ENCODE assay signal across 1 cellular context in the genomic region with DNA sequence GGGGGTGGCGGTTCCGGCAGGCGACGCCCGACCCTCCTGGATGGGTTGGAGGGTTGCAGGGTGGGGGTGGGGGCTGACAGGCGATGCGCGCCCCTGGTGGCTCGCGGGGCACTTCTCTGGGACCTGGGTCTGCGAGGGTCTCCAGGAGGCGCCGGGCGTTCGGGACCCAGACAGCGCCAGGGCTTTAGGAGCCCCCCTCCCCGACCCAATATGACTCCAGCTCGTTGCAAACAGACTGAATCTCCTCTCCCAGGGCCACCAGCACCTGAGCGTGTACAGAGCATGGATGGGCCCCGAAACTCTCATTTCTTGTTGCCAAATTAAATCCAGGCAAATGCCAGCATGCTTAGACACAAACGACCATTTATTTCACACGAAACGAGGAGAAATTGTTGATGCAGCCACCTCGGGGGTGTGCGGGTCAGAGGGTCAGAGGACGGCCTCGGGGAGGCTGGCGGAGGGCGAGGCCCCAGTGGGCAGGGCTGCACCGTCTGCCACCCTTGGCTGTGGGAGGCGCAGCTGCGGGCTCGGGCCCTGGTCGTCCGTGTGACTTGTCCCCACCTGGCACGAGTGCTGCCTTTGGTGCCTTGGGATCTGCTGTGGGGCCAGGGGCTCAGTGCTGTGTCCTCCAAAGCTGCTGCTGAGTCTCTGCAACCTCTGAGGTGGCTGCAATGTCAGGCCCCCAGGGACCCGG.
TF ChIP-seq lines count a peak whose summit lies in the region.

No MANE protein-coding gene starts in this region.

TF ChIP-seq in HEK293, 187 proteins besides CTCF, POLR2A, EP300 and RAD21 (continued from another document):
- no peak for TF ChIP-seq ZNF776 (tag by site-specific recombination; IDR thresholded peaks at IDR 0.05; ENCODE audit: borderline replicate concordance)
- TF ChIP-seq, protein P1, sequence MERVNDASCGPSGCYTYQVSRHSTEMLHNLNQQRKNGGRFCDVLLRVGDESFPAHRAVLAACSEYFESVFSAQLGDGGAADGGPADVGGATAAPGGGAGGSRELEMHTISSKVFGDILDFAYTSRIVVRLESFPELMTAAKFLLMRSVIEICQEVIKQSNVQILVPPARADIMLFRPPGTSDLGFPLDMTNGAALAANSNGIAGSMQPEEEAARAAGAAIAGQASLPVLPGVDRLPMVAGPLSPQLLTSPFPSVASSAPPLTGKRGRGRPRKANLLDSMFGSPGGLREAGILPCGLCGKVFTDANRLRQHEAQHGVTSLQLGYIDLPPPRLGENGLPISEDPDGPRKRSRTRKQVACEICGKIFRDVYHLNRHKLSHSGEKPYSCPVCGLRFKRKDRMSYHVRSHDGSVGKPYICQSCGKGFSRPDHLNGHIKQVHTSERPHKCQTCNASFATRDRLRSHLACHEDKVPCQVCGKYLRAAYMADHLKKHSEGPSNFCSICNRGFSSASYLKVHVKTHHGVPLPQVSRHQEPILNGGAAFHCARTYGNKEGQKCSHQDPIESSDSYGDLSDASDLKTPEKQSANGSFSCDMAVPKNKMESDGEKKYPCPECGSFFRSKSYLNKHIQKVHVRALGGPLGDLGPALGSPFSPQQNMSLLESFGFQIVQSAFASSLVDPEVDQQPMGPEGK (tag by site-specific recombination; IDR thresholded peaks at IDR 0.05), result peak; percentile 31; the same call in 1 of the 2 replicates
- TF ChIP-seq SP7 (tag by site-specific recombination; IDR thresholded peaks at IDR 0.05), result no peak
- no peak for TF ChIP-seq ZNF701 (tag by site-specific recombination; IDR thresholded peaks at IDR 0.05)
- peak; percentile 26; the same call in 1 of the 2 replicates for TF ChIP-seq ZNF654 (tag by site-specific recombination; IDR thresholded peaks at IDR 0.05; ENCODE audit: low read depth)
- no peak for TF ChIP-seq ZFP41 (tag by site-specific recombination; IDR thresholded peaks at IDR 0.05; ENCODE audit: borderline replicate concordance)
- no peak for TF ChIP-seq HOXC10 (CRISPR knock-in tag; IDR thresholded peaks at IDR 0.05)
- TF ChIP-seq ZNF133 (tag by site-specific recombination; IDR thresholded peaks at IDR 0.05), result no peak
- no peak for TF ChIP-seq ZNF610 (tag by site-specific recombination; IDR thresholded peaks at IDR 0.05; ENCODE audit: borderline replicate concordance)
- TF ChIP-seq GLIS2 (tag by site-specific recombination; IDR thresholded peaks at IDR 0.05), result no peak
- no peak for TF ChIP-seq ZNF354C (tag by site-specific recombination; IDR thresholded peaks at IDR 0.05; ENCODE audit: borderline replicate concordance, low read depth)
- no peak for TF ChIP-seq ZNF391 (tag by site-specific recombination; IDR thresholded peaks at IDR 0.05; ENCODE audit: borderline replicate concordance, low read depth)
- TF ChIP-seq, protein P2, sequence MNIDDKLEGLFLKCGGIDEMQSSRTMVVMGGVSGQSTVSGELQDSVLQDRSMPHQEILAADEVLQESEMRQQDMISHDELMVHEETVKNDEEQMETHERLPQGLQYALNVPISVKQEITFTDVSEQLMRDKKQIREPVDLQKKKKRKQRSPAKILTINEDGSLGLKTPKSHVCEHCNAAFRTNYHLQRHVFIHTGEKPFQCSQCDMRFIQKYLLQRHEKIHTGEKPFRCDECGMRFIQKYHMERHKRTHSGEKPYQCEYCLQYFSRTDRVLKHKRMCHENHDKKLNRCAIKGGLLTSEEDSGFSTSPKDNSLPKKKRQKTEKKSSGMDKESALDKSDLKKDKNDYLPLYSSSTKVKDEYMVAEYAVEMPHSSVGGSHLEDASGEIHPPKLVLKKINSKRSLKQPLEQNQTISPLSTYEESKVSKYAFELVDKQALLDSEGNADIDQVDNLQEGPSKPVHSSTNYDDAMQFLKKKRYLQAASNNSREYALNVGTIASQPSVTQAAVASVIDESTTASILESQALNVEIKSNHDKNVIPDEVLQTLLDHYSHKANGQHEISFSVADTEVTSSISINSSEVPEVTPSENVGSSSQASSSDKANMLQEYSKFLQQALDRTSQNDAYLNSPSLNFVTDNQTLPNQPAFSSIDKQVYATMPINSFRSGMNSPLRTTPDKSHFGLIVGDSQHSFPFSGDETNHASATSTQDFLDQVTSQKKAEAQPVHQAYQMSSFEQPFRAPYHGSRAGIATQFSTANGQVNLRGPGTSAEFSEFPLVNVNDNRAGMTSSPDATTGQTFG (tag by site-specific recombination; IDR thresholded peaks at IDR 0.05; ENCODE audit: borderline replicate concordance), result no peak
- TF ChIP-seq ZNF670 (tag by site-specific recombination; IDR thresholded peaks at IDR 0.05; ENCODE audit: low read depth), result no peak
- TF ChIP-seq SCRT2 (tag by site-specific recombination; IDR thresholded peaks at IDR 0.05), result no peak
- TF ChIP-seq ZNF777 (tag by site-specific recombination; IDR thresholded peaks at IDR 0.05; ENCODE audit: borderline replicate concordance), result no peak
- no peak for TF ChIP-seq ZNF548 (tag by site-specific recombination; IDR thresholded peaks at IDR 0.05)
